27 cellular contexts compared by ENCODE assay signal in the genomic region with DNA sequence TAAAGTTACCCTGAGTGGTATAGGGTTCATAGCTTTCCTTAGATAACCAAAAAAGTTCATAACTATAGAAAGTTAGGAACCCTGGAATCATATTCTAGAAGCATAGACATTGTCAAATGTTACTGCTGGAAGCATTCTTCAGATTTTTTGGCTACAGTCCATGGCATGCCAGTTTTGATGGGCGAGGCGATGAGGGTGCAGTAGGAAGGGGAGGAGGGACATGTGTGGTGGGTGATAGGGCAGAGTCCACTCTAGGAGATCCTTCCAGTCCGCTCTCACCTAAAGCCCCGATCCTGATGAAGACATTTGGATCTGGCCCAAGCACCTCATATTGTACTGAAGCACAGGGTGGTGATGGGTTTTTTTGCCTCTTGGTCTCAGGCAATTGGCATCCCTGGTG.
"Had no signal": no experiment of that assay in that cellular context is flagged by ENCODE, and none has a peak within 500 bp of the region (broad histone marks: within the 10 kb centered on the region; RNA-seq: fewer than 3 reads in every experiment).

No MANE protein-coding gene starts in this region.

- H3K36me3 Mint-ChIP-seq: activated naive CD4-positive, alpha-beta T cell treated with anti-CD3 and anti-CD28 coated beads, Interleukin-2, amount 50 U/mL, for 24 hours; natural killer cell treated with Interleukin-12 subunit alpha and Interleukin-12 subunit beta and Interleukin-15 and Interleukin-18, amount 100 ng/mL, for 72 hours had no signal

- H3K27me3 ChIP-seq: adrenal gland, right atrium auricular region, stomach, upper lobe of left lung had no signal

- FAIRE-seq: astrocyte, bronchial epithelial cell, endometrium, frontal cortex, small intestine had no signal

- H3K9me3 Mint-ChIP-seq: activated naive CD4-positive, alpha-beta T cell treated with anti-CD3 and anti-CD28 coated beads, Interleukin-2, amount 50 U/mL, for 24 hours; natural killer cell treated with Interleukin-12 subunit alpha and Interleukin-12 subunit beta and Interleukin-15 and Interleukin-18, amount 100 ng/mL, for 72 hours; T-helper 1 cell treated with Interleukin-12 subunit alpha and Interleukin-12 subunit beta and Interleukin-4 antibody, amounts not matched to agents 30 μg/mL and 1 μg/mL, for 36 hours had no signal

- DNase-seq: activated CD4-positive, alpha-beta T cell treated with anti-CD3 and anti-CD28 coated beads, Interleukin-2, amount 50 U/mL, for 1 hour; activated CD4-positive, CD25-positive, alpha-beta regulatory T cell treated with anti-CD3 and anti-CD28 coated beads, Interleukin-2, amount 50 U/mL, for 72 hours; activated CD8-positive, alpha-beta memory T cell treated with anti-CD3 and anti-CD28 coated beads, Interleukin-2, amount 50 U/mL, for 4 hours; activated effector memory CD4-positive, alpha-beta T cell treated with anti-CD3 and anti-CD28 coated beads, Interleukin-2, amount 50 U/mL, for 16 hours; activated T-cell treated with anti-CD3 and anti-CD28 coated beads, Interleukin-2, amount 50 U/mL, for 48 hours; adrenal gland; cerebellar nuclear complex; cortex of kidney; erythroblast; hypothalamus; islet precursor cell; left ventricle myocardium superior; occipital lobe; small intestine; stimulated activated CD4-positive, alpha-beta T cell treated with anti-CD3 and anti-CD28 coated beads, Interleukin-15, amount 100 ng/mL, for 24 hours; stimulated activated CD4-positive, alpha-beta T cell treated with anti-CD3 and anti-CD28 coated beads, Interleukin-4, amount 100 ng/mL, for 1 hour; stomach; upper lobe of left lung had no signal

- H3K36me3 ChIP-seq: adrenal gland, right atrium auricular region, stomach, upper lobe of left lung had no signal

- H3K27ac Mint-ChIP-seq: activated naive CD4-positive, alpha-beta T cell treated with anti-CD3 and anti-CD28 coated beads, Interleukin-2, amount 50 U/mL, for 24 hours; natural killer cell treated with Interleukin-12 subunit alpha and Interleukin-12 subunit beta and Interleukin-15 and Interleukin-18, amount 100 ng/mL, for 72 hours; T-helper 1 cell treated with Interleukin-12 subunit alpha and Interleukin-12 subunit beta and Interleukin-4 antibody, amounts not matched to agents 30 μg/mL and 1 μg/mL, for 36 hours had no signal

- H3K9me3 ChIP-seq: adrenal gland, right atrium auricular region, stomach, upper lobe of left lung had no signal

- H3K4me1 ChIP-seq: adrenal gland, right atrium auricular region, stomach, upper lobe of left lung had no signal

- H3K4me1 Mint-ChIP-seq: activated naive CD4-positive, alpha-beta T cell treated with anti-CD3 and anti-CD28 coated beads, Interleukin-2, amount 50 U/mL, for 24 hours had no signal

- H3K27ac ChIP-seq: adrenal gland, right atrium auricular region, stomach, upper lobe of left lung, VCaP had no signal

- H3K4me3 ChIP-seq: adrenal gland, right atrium auricular region, stomach, upper lobe of left lung had no signal

- ATAC-seq: left ventricle myocardium superior had no signal

- H3K4me3 Mint-ChIP-seq: activated naive CD4-positive, alpha-beta T cell treated with anti-CD3 and anti-CD28 coated beads, Interleukin-2, amount 50 U/mL, for 24 hours; natural killer cell treated with Interleukin-12 subunit alpha and Interleukin-12 subunit beta and Interleukin-15 and Interleukin-18, amount 100 ng/mL, for 72 hours; T-helper 1 cell treated with Interleukin-12 subunit alpha and Interleukin-12 subunit beta and Interleukin-4 antibody, amounts not matched to agents 30 μg/mL and 1 μg/mL, for 36 hours had no signal
